8 cellular contexts compared by ENCODE assay signal in genomic region chr2:169798397-169798717, GRCh38. TPM values are rescaled to one million over a fixed set of nuclear protein-coding genes. Genes with fewer than 3 reads are reported as not detected.
DNase-seq lines count a peak whose midpoint lies in the region; ATAC-seq, FAIRE-seq and TF ChIP-seq lines count a peak whose summit lies in the region.

No MANE protein-coding gene starts in this region.

- peaks cover 3% of the 10 kb centered on the region for H3K36me3 Mint-ChIP-seq in astrocyte (ENCODE audit: low read depth, unreplicated experiment)

- H3K4me1 ChIP-seq in heart left ventricle = peaks cover 0 to 31% (median 7%) of the 10 kb centered on the region in 12 donors
- H3K4me1 ChIP-seq in astrocyte (ENCODE audit: insufficient read depth, low read length) = no peaks in the 10 kb centered on the region
- H3K4me1 ChIP-seq in lung (ENCODE audit: control insufficient read depth in 2 of 2, insufficient read depth in 2 of 2, low read length in 2 of 2) = peaks cover 0 to 8% of the 10 kb centered on the region in 2 donors
- peaks cover 5% of the 10 kb centered on the region for H3K4me1 ChIP-seq in upper lobe of right lung

- DNase-seq in heart left ventricle = no peak
- no peak for DNase-seq in left ventricle myocardium superior
- no peak for DNase-seq in astrocyte (ENCODE audit: low read depth)
- no peak for DNase-seq in lung (ENCODE audit: low spot score)
- DNase-seq in upper lobe of right lung = no peak
- no peak for DNase-seq in HuH-7 (ENCODE audit: low spot score)
- no peak for DNase-seq in activated CD4-positive, alpha-beta T cell treated with anti-CD3 and anti-CD28 coated beads, Interleukin-2, amount 50 U/mL, for 1 hour

- H3K36me3 ChIP-seq in heart left ventricle (peaks cover 0 to 27% (median 23%) of the 10 kb centered on the region in 9 donors), astrocyte (ENCODE audit: insufficient read depth, low read length) (peaks cover 2% of the 10 kb centered on the region), lung (ENCODE audit: control insufficient read depth in 2 of 2, insufficient read depth in 2 of 2, low read length in 2 of 2) (peaks cover 3 to 4% of the 10 kb centered on the region in 2 donors), upper lobe of right lung (peaks cover 24% of the 10 kb centered on the region)

- H3K27me3 ChIP-seq in heart left ventricle (no peaks in the 10 kb centered on the region), astrocyte (ENCODE audit: insufficient read depth, low read length) (no peaks in the 10 kb centered on the region), lung (ENCODE audit: control insufficient read depth, insufficient read depth) (no peaks in the 10 kb centered on the region), upper lobe of right lung (no peaks in the 10 kb centered on the region)

- H3K4me2 ChIP-seq in astrocyte (ENCODE audit: low read length) = peak overlapping the region; percentile 93

- H3K27ac ChIP-seq in heart left ventricle (peak overlapping the region; percentile 20 to 91 (median 79)), astrocyte (ENCODE audit: low read depth, low read length) (peak overlapping the region; percentile 76), lung (ENCODE audit: low read depth in 1 of 2, low read length in 1 of 2) (peak overlapping the region; percentile 83 to 93), upper lobe of right lung (peak overlapping the region; percentile 86)

- peaks cover 2% of the 10 kb centered on the region for H3K4me1 Mint-ChIP-seq in astrocyte (ENCODE audit: low read depth, unreplicated experiment)

- H3K4me3 Mint-ChIP-seq in astrocyte (ENCODE audit: unreplicated experiment) = peak overlapping the region; percentile 90

- peaks cover 45% of the 10 kb centered on the region for H3K79me2 ChIP-seq in astrocyte (ENCODE audit: insufficient read depth, low read length)

- peak overlapping the region; percentile 84 for H2AFZ ChIP-seq in astrocyte (ENCODE audit: low read depth, low read length)

- TF ChIP-seq POLR2A in heart left ventricle (IDR thresholded peaks at IDR 0.05) = no peak

- no peak for FAIRE-seq in astrocyte (lab: Jason Lieb, UNC)

- ATAC-seq in heart left ventricle (no peak), left ventricle myocardium superior (no peak), lung (ENCODE audit: insufficient read depth, low FRiP score) (no peak), upper lobe of right lung (no peak), HG02973 (IDR thresholded peaks at IDR 0.05; ENCODE audit: unreplicated experiment) (no peak)

- H3K9me3 Mint-ChIP-seq in astrocyte (ENCODE audit: unreplicated experiment) = no peaks in the 10 kb centered on the region

- peak overlapping the region; percentile 92 for H3K9ac ChIP-seq in astrocyte (ENCODE audit: low read length)

- intact Hi-C loops in heart left ventricle (cut with DNase I) (loop anchor here in 3 of 10 donors (10.0 kb wide), 3 partner anchors 104 to 274 kb away; partner anchors contain the start of genes CFAP210 (in 1 of the 3), PHOSPHO2 (in 1 of the 3) and PPIG (in 1 of the 3)), left ventricle myocardium superior (cut with micrococcal nuclease) (no loop called here), upper lobe of right lung (cut with DNase I) (no loop called here)

- WGBS in heart left ventricle, 4 donors = 10 to 20% (median 14%) methylated on average over 4 of the region's 4 CpGs
- 9 to 10% methylated on average over 4 of the region's 4 CpGs for WGBS in lung, 2 donors

- H3K27ac Mint-ChIP-seq in astrocyte (ENCODE audit: unreplicated experiment) = peak overlapping the region; percentile 78

- H4K20me1 ChIP-seq in astrocyte (ENCODE audit: insufficient read depth, low read length) = peaks cover 9% of the 10 kb centered on the region

- TF ChIP-seq CTCF in heart left ventricle (IDR thresholded peaks at IDR 0.05) (no peak), astrocyte (IDR thresholded peaks at IDR 0.05; ENCODE audit: insufficient read depth, low read depth, low read length) (no peak), lung (IDR thresholded peaks at IDR 0.05; ENCODE audit: control extremely low read depth, extremely low read depth) (no peak), upper lobe of right lung (IDR thresholded peaks at IDR 0.05) (no peak)

- H3K4me3 ChIP-seq in heart left ventricle = peak overlapping the region; percentile 65 to 98 (median 84)
- peak overlapping the region; percentile 94 for H3K4me3 ChIP-seq in astrocyte (ENCODE audit: insufficient read depth, low read depth, low read length)
- peak overlapping the region; percentile 95 for H3K4me3 ChIP-seq in lung
- peak overlapping the region; percentile 88 for H3K4me3 ChIP-seq in upper lobe of right lung

- H3K9me3 ChIP-seq in heart left ventricle (no peaks in the 10 kb centered on the region), astrocyte (ENCODE audit: insufficient read depth, low read depth, low read length) (no peaks in the 10 kb centered on the region), lung (ENCODE audit: control insufficient read depth in 2 of 2, insufficient read depth in 1 of 2, low read length in 1 of 2) (no peaks in the 10 kb centered on the region), upper lobe of right lung (no peaks in the 10 kb centered on the region)

- no peaks in the 10 kb centered on the region for H3K27me3 Mint-ChIP-seq in astrocyte (ENCODE audit: low read depth, unreplicated experiment)

RNA-seq across cellular contexts. Expression of gene SSB, which starts 0.3 kb away (rescaled TPM):
- total RNA-seq in heart left ventricle (10 to 100 TPM; 37.4 to 60.6 (median 53.9) TPM), left ventricle myocardium superior (54.8 TPM), astrocyte (151 and 176 TPM in 2 replicates), lung (100 to 1,000 TPM in 1 of 2 donors, 10 to 100 TPM in 1; 62.1 to 116 TPM), upper lobe of right lung (70.7 TPM)
- polyA plus RNA-seq in heart left ventricle (10 to 100 TPM; 42.7 to 94.0 TPM), lung (10 to 100 TPM; 58.0 to 80.6 TPM)

RNA-seq across cellular contexts. Expression of gene METTL5, which starts 26.3 kb away (rescaled TPM):
- total RNA-seq in heart left ventricle (10 to 100 TPM; 50.8 to 73.5 (median 69.5) TPM), left ventricle myocardium superior (67.8 TPM), astrocyte (52.3 and 55.7 TPM in 2 replicates), lung (10 to 100 TPM; 29.2 to 32.5 TPM), upper lobe of right lung (34.7 TPM)
- polyA plus RNA-seq in heart left ventricle (100 to 1,000 TPM in 1 of 2 donors, 10 to 100 TPM in 1; 71.0 to 120 TPM), lung (10 to 100 TPM; 33.5 to 59.0 TPM)

RNA-seq across cellular contexts. Expression of gene UBR3, which starts 28.9 kb away (rescaled TPM):
- total RNA-seq in heart left ventricle (100 to 1,000 TPM in 7 of 9 donors, 10 to 100 TPM in 2; 91.6 to 137 (median 107) TPM), left ventricle myocardium superior (127 TPM), astrocyte (18.7 and 23.9 TPM in 2 replicates), lung (100 to 1,000 TPM in 1 of 2 donors, 10 to 100 TPM in 1; 35.9 to 137 TPM), upper lobe of right lung (42.8 TPM)
- polyA plus RNA-seq in heart left ventricle (10 to 100 TPM; 34.8 to 41.2 TPM), lung (10 to 100 TPM in 1 of 2 donors, 1 to 10 TPM in 1; 9.5 to 15.5 TPM)
